In genomic region chr21:20783611-20784010, GRCh38 we compare ENCODE assay signal across 17 cellular contexts.
"Had no signal": no experiment of that assay in that cellular context is flagged by ENCODE, and none has a peak within 500 bp of the region (broad histone marks: within the 10 kb centered on the region; RNA-seq: fewer than 3 reads in every experiment).

No MANE protein-coding gene starts in this region.

- H3K4me3 ChIP-seq: gastrocnemius medialis, heart left ventricle, psoas muscle, spleen had no signal

- H3K36me3 ChIP-seq: gastrocnemius medialis, heart left ventricle, spleen had no signal

- H3K27ac ChIP-seq: gastrocnemius medialis, heart left ventricle, psoas muscle, spleen had no signal

- H3K4me1 ChIP-seq: gastrocnemius medialis, heart left ventricle, psoas muscle, spleen had no signal

- H3K9me3 ChIP-seq: gastrocnemius medialis, psoas muscle had no signal

- H3K27me3 ChIP-seq: gastrocnemius medialis, heart left ventricle, spleen had no signal

- DNase-seq: activated CD4-positive, alpha-beta memory T cell treated with anti-CD3 and anti-CD28 coated beads, Interleukin-2, amount 10 ng/mL, durations not matched to agents 7 days and 5 days; activated CD4-positive, alpha-beta T cell treated with anti-CD3 and anti-CD28 coated beads for 48 hours; activated CD4-positive, CD25-positive, alpha-beta regulatory T cell; activated CD8-positive, alpha-beta memory T cell treated with anti-CD3 and anti-CD28 coated beads, Interleukin-2, amount 10 ng/mL, durations not matched to agents 7 days and 5 days; activated naive CD4-positive, alpha-beta T cell treated with anti-CD3 and anti-CD28 coated beads for 36 hours; activated T-cell treated with anti-CD3 and anti-CD28 coated beads, Interleukin-2, amount 50 U/mL, for 24 hours; aorta; erythroblast; gastrocnemius medialis; heart left ventricle; kidney glomerular epithelial cell; left ventricle myocardium superior; naive B cell; psoas muscle; spleen; stimulated activated CD4-positive, alpha-beta T cell treated with anti-CD3 and anti-CD28 coated beads, Interleukin-4, amount 100 ng/mL, for 4 hours; T1000 had no signal
